In the genomic region with DNA sequence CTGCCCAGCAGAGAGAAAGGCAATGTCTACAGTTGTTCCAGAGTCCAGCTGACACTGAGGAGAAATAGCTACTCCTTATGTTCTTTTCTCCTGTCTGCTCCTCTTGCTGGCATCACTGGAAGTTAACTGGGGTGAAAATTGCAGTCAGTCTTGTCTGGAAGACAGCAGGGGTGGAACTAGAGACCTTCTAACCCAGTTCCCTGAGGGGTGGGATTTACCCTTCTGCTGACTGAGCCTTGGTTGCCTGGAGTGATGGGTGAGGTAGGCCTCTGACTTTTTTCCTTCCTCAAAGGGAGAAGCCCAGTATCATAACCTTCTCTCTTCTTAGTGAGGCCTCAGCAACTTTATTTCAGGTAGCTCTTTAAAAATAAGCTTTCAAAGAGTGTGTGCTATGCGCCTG, we compare ENCODE assay signal across 21 cellular contexts. TPM values are rescaled to one million over a fixed set of nuclear protein-coding genes. Genes with fewer than 3 reads are reported as not detected.
DNase-seq lines count a peak whose midpoint lies in the region; ATAC-seq, FAIRE-seq and TF ChIP-seq lines count a peak whose summit lies in the region.
"Had no signal": no experiment of that assay in that cellular context is flagged by ENCODE, and none has a peak within 500 bp of the region (broad histone marks: within the 10 kb centered on the region; RNA-seq: fewer than 3 reads in every experiment).

No MANE protein-coding gene starts in this region.

- H4K20me1 ChIP-seq in K562 (replicated peaks; ENCODE audit: control insufficient read depth, insufficient read depth, low read length): peaks cover 5% of the 10 kb centered on the region; the same call in 1 of the 2 replicates

- H3K9ac ChIP-seq in K562 (ENCODE audit: insufficient read depth in 1 of 2, low read depth in 2 of 2, low read length in 2 of 2): no peak overlapping the region
- H3K9ac ChIP-seq: SK-N-SH had no signal

- H3K27ac Mint-ChIP-seq in T-helper 1 cell treated with Interleukin-12 subunit alpha and Interleukin-12 subunit beta and Interleukin-4 antibody, amounts not matched to agents 30 μg/mL and 1 μg/mL, for 36 hours: peak overlapping the region; percentile 26
- H3K27ac Mint-ChIP-seq in nephron: peak overlapping the region in 2 of 3 experiments; percentile 26 to 61
- H3K27ac Mint-ChIP-seq: activated CD8-positive, alpha-beta memory T cell treated with anti-CD3 and anti-CD28 coated beads, Interleukin-2, amount 10 ng/mL, durations not matched to agents 7 days and 5 days had no signal

- H2AFZ ChIP-seq in K562 (ENCODE audit: low read depth, low read length): no peak overlapping the region
- H2AFZ ChIP-seq: PC-9 had no signal

- peaks cover 12% of the 10 kb centered on the region for H3K36me3 Mint-ChIP-seq in T-helper 1 cell treated with Interleukin-12 subunit alpha and Interleukin-12 subunit beta and Interleukin-4 antibody, amounts not matched to agents 30 μg/mL and 1 μg/mL, for 36 hours (ENCODE audit: low read depth)
- peaks cover 29% of the 10 kb centered on the region for H3K36me3 Mint-ChIP-seq in nephron (ENCODE audit: low read depth)

- H3K36me3 ChIP-seq in K562 (ENCODE audit: control insufficient read depth, insufficient read depth, low read length): peaks cover 39% of the 10 kb centered on the region
- no peaks in the 10 kb centered on the region for H3K36me3 ChIP-seq in ascending aorta
- H3K36me3 ChIP-seq: gastroesophageal sphincter, HAP-1 had no signal

- 81% methylated on average over 1 of the region's 1 CpG for WGBS in K562 (ENCODE audit: insufficient coverage, low coverage, missing lambda C conversion rate)

- H3K9me1 ChIP-seq in K562 (ENCODE audit: control insufficient read depth, insufficient read depth, low read length): no peaks in the 10 kb centered on the region

- no peak for TF ChIP-seq POLR2A in K562 (conservative IDR thresholded peaks at IDR 0.05)

- BruUV-seq in K562 (replicated peaks; lab: Mats Ljungman, UMichigan): no TSS peak

- no peaks in the 10 kb centered on the region for H3K27me3 Mint-ChIP-seq in T-helper 1 cell treated with Interleukin-12 subunit alpha and Interleukin-12 subunit beta and Interleukin-4 antibody, amounts not matched to agents 30 μg/mL and 1 μg/mL, for 36 hours (ENCODE audit: low read depth)
- no peaks in the 10 kb centered on the region for H3K27me3 Mint-ChIP-seq in nephron (ENCODE audit: low read depth)
- H3K27me3 Mint-ChIP-seq: activated CD8-positive, alpha-beta memory T cell treated with anti-CD3 and anti-CD28 coated beads, Interleukin-2, amount 10 ng/mL, durations not matched to agents 7 days and 5 days had no signal

- CTCF ChIA-PET in K562 (lab: Yijun Ruan, JAX; ENCODE audit: low intra/inter-chr PET ratio): no interaction called here

- no peak overlapping the region for H3K4me2 ChIP-seq in K562 (ENCODE audit: insufficient read depth, low read length)
- H3K4me2 ChIP-seq: PC-9, SK-N-SH had no signal

- TF ChIP-seq CTCF in HL-60 (IDR thresholded peaks at IDR 0.05; ENCODE audit: insufficient read depth, low read length) (no peak), K562 (IDR thresholded peaks at IDR 0.05 in 2 of 3, conservative IDR thresholded peaks at IDR 0.05 in 1 of 3; ENCODE audit: insufficient read depth in 2 of 3, low read depth in 1 of 3, low read length in 3 of 3) (no peak), nephron (IDR thresholded peaks at IDR 0.05; ENCODE audit: unreplicated experiment in 3 of 3) (no peak), ascending aorta (IDR thresholded peaks at IDR 0.05) (no peak)

- DNase-seq in T-helper 1 cell (no peak), HL-60 (ENCODE audit: low read depth in 1 of 2, low spot score in 1 of 2) (no peak), K562 (ENCODE audit: extremely low read depth in 1 of 4, low spot score in 3 of 4) (no peak), GOT3 (lab: John Stamatoyannopoulos, UW) (no peak), ascending aorta (ENCODE audit: low spot score in 2 of 2) (no peak), germinal center (ENCODE audit: low spot score) (no peak)
- DNase-seq: activated CD8-positive, alpha-beta memory T cell treated with anti-CD3 and anti-CD28 coated beads, Interleukin-2, amount 10 ng/mL, durations not matched to agents 7 days and 5 days; NCI-H1930; NCI-H526 treated with DMSO at 0.1 percent for 48 hours; nucleus accumbens; PC-9; SK-N-SH; stimulated activated CD4-positive, alpha-beta T cell treated with anti-CD3 and anti-CD28 coated beads, Interleukin-4, amount 100 ng/mL, for 1 hour; upper lobe of left lung had no signal

- TF ChIP-seq EP300 in K562 (IDR thresholded peaks at IDR 0.05; ENCODE audit: low read length): no peak

- H3K27me3 ChIP-seq in HL-60 (ENCODE audit: insufficient read depth, poor library complexity, severe bottlenecking) (no peaks in the 10 kb centered on the region), K562 (ENCODE audit: control insufficient read depth in 2 of 2, insufficient read depth in 2 of 2, low read length in 2 of 2) (no peaks in the 10 kb centered on the region), ascending aorta (no peaks in the 10 kb centered on the region)
- H3K27me3 ChIP-seq: gastroesophageal sphincter, upper lobe of left lung had no signal

- no peak for FAIRE-seq in K562 (lab: Jason Lieb, UNC)
- FAIRE-seq: A204.1, GM12891, HTR-8/SVneo had no signal

- H3K9me3 ChIP-seq in K562 (replicated peaks; ENCODE audit: control insufficient read depth, insufficient read depth, low read depth, low read length) (no peaks in the 10 kb centered on the region), ascending aorta (no peaks in the 10 kb centered on the region)
- H3K9me3 ChIP-seq: gastroesophageal sphincter, HAP-1, SK-N-SH, upper lobe of left lung had no signal

- H3K27ac ChIP-seq in HL-60 (replicated peaks) (0 out of 2 replicates have a peak overlapping the region, but pooled peaks have one; percentile 11), K562 (ENCODE audit: extremely low read depth, low read depth, low read length) (no peak overlapping the region), ascending aorta (no peak overlapping the region)
- H3K27ac ChIP-seq: gastroesophageal sphincter, PC-9, upper lobe of left lung had no signal

- intact Hi-C loops in K562 (cut with micrococcal nuclease) (no loop called here), ascending aorta (cut with DNase I) (no loop called here)

- no peaks in the 10 kb centered on the region for H3K4me1 ChIP-seq in K562 (replicated peaks in 1 of 2; ENCODE audit: control insufficient read depth in 2 of 2, insufficient read depth in 2 of 2, low read length in 2 of 2)
- H3K4me1 ChIP-seq in ascending aorta: no peaks in the 10 kb centered on the region
- H3K4me1 ChIP-seq: HAP-1 had no signal

- no peak for TF ChIP-seq RAD21 in K562 (CRISPR knock-in tag; conservative IDR thresholded peaks at IDR 0.05 in 1 of 2, IDR thresholded peaks at IDR 0.05 in 1 of 2)

- peak; percentile 25; the same call in 2 of the 3 replicates for ATAC-seq in K562
- ATAC-seq: activated CD8-positive, alpha-beta memory T cell treated with anti-CD3 and anti-CD28 coated beads, Interleukin-2, amount 10 ng/mL, durations not matched to agents 7 days and 5 days; gastroesophageal sphincter had no signal

- H3K9me3 Mint-ChIP-seq in T-helper 1 cell treated with Interleukin-12 subunit alpha and Interleukin-12 subunit beta and Interleukin-4 antibody, amounts not matched to agents 30 μg/mL and 1 μg/mL, for 36 hours: no peaks in the 10 kb centered on the region
- no peaks in the 10 kb centered on the region for H3K9me3 Mint-ChIP-seq in nephron

- peaks cover 18% of the 10 kb centered on the region for H3K4me1 Mint-ChIP-seq in T-helper 1 cell treated with Interleukin-12 subunit alpha and Interleukin-12 subunit beta and Interleukin-4 antibody, amounts not matched to agents 30 μg/mL and 1 μg/mL, for 36 hours (ENCODE audit: low read depth)
- H3K4me1 Mint-ChIP-seq in nephron: peaks cover 26% of the 10 kb centered on the region

- POLR2A ChIA-PET in K562 (lab: Yijun Ruan, JAX): interaction anchor here (0.7 to 8.6 kb wide), 6 partner anchors 8 to 95 kb away, joined by 3 to 38 read pairs (median 5); partner anchors contain the start of gene ZNF609

- H3K79me2 ChIP-seq in K562 (ENCODE audit: control insufficient read depth, insufficient read depth, low read length): peaks cover 66% of the 10 kb centered on the region

- H3K4me3 ChIP-seq in HL-60 (replicated peaks; ENCODE audit: insufficient read depth, low read length): no peak overlapping the region
- H3K4me3 ChIP-seq in K562: no peak overlapping the region
- no peak overlapping the region for H3K4me3 ChIP-seq in ascending aorta
- H3K4me3 ChIP-seq: gastroesophageal sphincter, HAP-1, PC-9, upper lobe of left lung had no signal

- no peak overlapping the region for H3K4me3 Mint-ChIP-seq in T-helper 1 cell treated with Interleukin-12 subunit alpha and Interleukin-12 subunit beta and Interleukin-4 antibody, amounts not matched to agents 30 μg/mL and 1 μg/mL, for 36 hours
- H3K4me3 Mint-ChIP-seq in nephron: no peak overlapping the region
- H3K4me3 Mint-ChIP-seq: activated CD8-positive, alpha-beta memory T cell treated with anti-CD3 and anti-CD28 coated beads, Interleukin-2, amount 10 ng/mL, durations not matched to agents 7 days and 5 days had no signal

- in situ Hi-C loops in K562 (cut with MboI): no loop called here

TF ChIP-seq in K562, 482 proteins besides CTCF, POLR2A, EP300 and RAD21 (continues in another document):
- TF ChIP-seq TCF7 (IDR thresholded peaks at IDR 0.05; ENCODE audit: borderline replicate concordance) (no peak), BDP1 (IDR thresholded peaks at IDR 0.05; ENCODE audit: insufficient read depth, insufficient read length) (no peak)

RNA-seq across cellular contexts. Expression of gene ZNF609, which starts 16.2 kb away (rescaled TPM):
- total RNA-seq in K562 (2011; cell fraction: chromatin; rRNA removed; ENCODE audit: low replicate concordance): 86.9 and 163 TPM in 2 replicates
- total RNA-seq in K562 (2011; cell fraction: nucleolus; rRNA removed): 41.4 and 47.1 TPM in 2 replicates
- total RNA-seq in K562 (2011; cell fraction: nucleoplasm; rRNA removed): 93.0 and 141 TPM in 2 replicates
- total RNA-seq in K562 (2014; rRNA removed) (17.1 and 18.2 TPM in 2 replicates), K562 (2014; rRNA removed; fragmentation: Illumina TruSeq; extraction: Trizol) (21.9 and 23.5 TPM in 2 replicates), K562 (2015; rRNA removed; fragmentation: Illumina TruSeq; extraction: Trizol) (17.8 and 19.6 TPM in 2 replicates), K562 (2021) (38.4 and 38.7 TPM in 2 replicates), ascending aorta (16.0 TPM)
- polyA plus RNA-seq in K562 (2011; rRNA removed) (21.3 TPM in 2 replicates), K562 (2014; fragmentation: Illumina TruSeq; extraction: Trizol) (29.2 and 34.2 TPM in 2 replicates), K562 (2014; fragmentation: Nextera tagmentation; extraction: Ambion mirVana) (1 to 10 TPM; 3.0 to 7.6 TPM), K562 (2014; rRNA removed) (15.2 and 16.0 TPM in 2 replicates)
- polyA plus RNA-seq in K562 (2011; cell fraction: cytosol; rRNA removed): 11.0 and 11.1 TPM in 2 replicates
- polyA plus RNA-seq in K562 (2011; cell fraction: nucleus; rRNA removed): 29.8 and 33.7 TPM in 2 replicates
- 18.5 and 21.6 TPM in 2 replicates for polyA plus RNA-seq in K562 (2012)
- 72.3 and 75.6 TPM in 2 replicates for polyA minus RNA-seq in K562 (2011; rRNA and poly(A)+ RNA removed)
- 20.1 and 34.1 TPM in 2 replicates for polyA minus RNA-seq in K562 (2011; cell fraction: cytosol; rRNA and poly(A)+ RNA removed)
- 12.9 and 19.5 TPM in 2 replicates for polyA minus RNA-seq in K562 (2011; cell fraction: nucleus; rRNA and poly(A)+ RNA removed)
